In the genomic region with DNA sequence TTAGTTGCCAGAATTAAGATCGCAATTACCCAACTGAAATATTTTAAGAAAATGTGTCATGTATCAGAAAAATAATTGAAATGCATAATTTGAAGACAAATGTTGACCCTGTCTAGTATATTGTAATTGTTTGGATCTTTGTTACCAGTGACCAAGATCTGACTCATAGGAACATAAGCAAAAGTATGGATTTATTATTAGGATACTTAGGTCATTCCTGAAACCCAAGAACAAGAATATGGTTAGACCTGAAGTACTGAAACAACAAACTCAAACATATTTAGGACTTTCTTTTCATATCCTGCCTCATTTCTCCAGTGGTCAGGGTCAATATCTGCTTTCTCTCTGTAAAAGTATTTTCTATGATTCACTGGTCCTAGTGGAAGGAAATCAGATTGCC, we compare ENCODE assay signal across 24 cellular contexts.
"Had no signal": no experiment of that assay in that cellular context is flagged by ENCODE, and none has a peak within 500 bp of the region (broad histone marks: within the 10 kb centered on the region; RNA-seq: fewer than 3 reads in every experiment).

No MANE protein-coding gene starts in this region.

- H3K27me3 ChIP-seq: body of pancreas, MG63, Peyer's patch had no signal

- H3K9me3 ChIP-seq: body of pancreas, MG63, Peyer's patch had no signal

- H3K36me3 ChIP-seq: MG63, Peyer's patch had no signal

- DNase-seq: activated CD4-positive, alpha-beta T cell treated with anti-CD3 and anti-CD28 coated beads for 1 hour; activated CD4-positive, alpha-beta T cell treated with anti-CD3 and anti-CD28 coated beads, Interleukin-2, amount 10 ng/mL, durations not matched to agents 24 days and 14 days; activated CD4-positive, alpha-beta T cell treated with anti-CD3 and anti-CD28 coated beads, Interleukin-2, amount 50 U/mL, for 48 hours; activated CD8-positive, alpha-beta memory T cell treated with anti-CD3 and anti-CD28 coated beads for 24 hours; activated gamma-delta T cell treated with Interleukin-2 at 50 U/mL for 16 hours; activated naive CD4-positive, alpha-beta T cell treated with anti-CD3 and anti-CD28 coated beads, Interleukin-2, amount 10 ng/mL, durations not matched to agents 7 days and 5 days; activated naive CD8-positive, alpha-beta T cell treated with anti-CD3 and anti-CD28 coated beads for 36 hours; activated T-cell treated with anti-CD3 and anti-CD28 coated beads, Interleukin-2, amount 50 U/mL, for 72 hours; body of pancreas; MG63; NCI-H1105; NCI-H1436; NCI-H1694 treated with DMSO at 0.1 percent for 48 hours; NCI-H2029 treated with DMSO at 0.1 percent for 48 hours; NCI-H345; NCI-H510A; NCI-H526 treated with DMSO at 0.1 percent for 48 hours; NCI-H82; NK-92 treated with Interleukin-12 subunit alpha and Interleukin-12 subunit beta, amount 100 ng/mL, for 24 hours; OCI-M1; Peyer's patch; SHP77 treated with DMSO at 0.1 percent for 48 hours; T-helper 9 cell had no signal

- H3K4me3 ChIP-seq: body of pancreas, MG63, Peyer's patch had no signal

- H3K4me1 ChIP-seq: body of pancreas, Peyer's patch had no signal

- H3K27ac ChIP-seq: body of pancreas, Peyer's patch had no signal

- ATAC-seq: activated T-cell treated with anti-CD3 and anti-CD28 coated beads, Interleukin-2, amount 50 U/mL, for 72 hours; body of pancreas; WTC11 had no signal
